9 cellular contexts compared by ENCODE assay signal in the genomic region with DNA sequence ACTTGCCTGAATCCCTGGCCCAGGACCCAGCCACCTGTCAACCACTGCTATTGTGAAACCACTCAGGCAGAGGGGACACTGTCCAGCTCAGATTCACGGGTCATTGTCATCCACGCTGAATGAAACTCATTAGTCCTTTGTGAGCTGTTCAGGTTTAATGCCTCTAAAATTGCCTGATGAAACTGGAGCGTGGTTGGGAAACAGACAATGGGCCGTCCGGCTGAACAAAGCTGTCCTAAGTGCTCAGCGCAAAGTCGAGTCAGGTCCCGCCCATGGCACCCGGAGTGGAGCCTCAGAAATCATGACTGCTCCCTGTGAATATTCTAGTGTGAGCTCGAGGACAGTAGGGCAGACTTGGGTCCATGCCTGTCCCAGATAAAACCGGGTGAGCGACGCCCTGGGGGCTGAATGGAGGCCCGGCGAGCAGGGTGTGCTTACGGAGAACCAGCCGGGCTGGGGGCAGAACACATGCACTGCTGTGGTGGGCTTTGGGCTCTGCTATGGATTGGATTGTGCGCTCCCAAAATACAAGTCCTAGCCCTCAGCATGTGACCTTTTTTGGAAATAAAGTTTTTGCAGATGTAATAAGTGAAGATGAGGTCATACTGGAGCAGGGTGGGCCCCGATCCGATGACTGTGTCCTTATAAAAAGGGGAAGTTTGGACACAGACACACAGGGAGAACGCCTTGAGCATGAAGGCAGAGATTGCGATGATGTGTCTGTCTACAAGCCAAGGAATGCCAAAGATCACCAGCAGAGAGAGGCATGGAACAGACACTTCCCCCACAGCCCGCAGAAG. TPM values are rescaled to one million over a fixed set of nuclear protein-coding genes. Genes with fewer than 3 reads are reported as not detected.
DNase-seq lines count a peak whose midpoint lies in the region; ATAC-seq and TF ChIP-seq lines count a peak whose summit lies in the region.
"Had no signal": no experiment of that assay in that cellular context is flagged by ENCODE, and none has a peak within 500 bp of the region (broad histone marks: within the 10 kb centered on the region; RNA-seq: fewer than 3 reads in every experiment).

No MANE protein-coding gene starts in this region.

- intact Hi-C loops in stomach (cut with DNase I; ENCODE audit: low total_unique reads), result no loop called here

- no peaks in the 10 kb centered on the region for H3K27me3 ChIP-seq in stomach
- no peaks in the 10 kb centered on the region; the same call in 1 of the 2 replicates for H3K27me3 ChIP-seq in H9 (ENCODE audit: insufficient read depth, low read length)

- no peak overlapping the region for H3K9ac ChIP-seq in H9 (ENCODE audit: extremely low read depth, insufficient read length, low read length)

- DNase-seq in HCEC 1CT, result peak; percentile 50
- peak; percentile 64 for DNase-seq in NOMO-1 treated with dmso at 0.1 percent for 144 hours (lab: John Stamatoyannopoulos, UW; ENCODE audit: unreplicated experiment)
- peak; percentile 76 for DNase-seq in fibroblast of the conjunctiva (ENCODE audit: low read depth)
- DNase-seq in stomach, result no peak
- DNase-seq in H9, result no peak
- no peak for DNase-seq in cerebellar nuclear complex (lab: John Stamatoyannopoulos, UW)
- no peak for DNase-seq in amygdala (lab: John Stamatoyannopoulos, UW)

- WGBS in stomach, 5 donors, result 80 to 87% (median 84%) methylated on average over 19 to 23 of the region's 23 CpGs
- no CpG with 5 or more reads among the region's 23 CpGs for WGBS in H9 (ENCODE audit: extremely low coverage, insufficient read length, low lambda C conversion rate)

- H3K27ac Mint-ChIP-seq in H9, result no peak overlapping the region
- H3K27ac Mint-ChIP-seq: progenitor cell of endocrine pancreas had no signal

- H2BK120ac ChIP-seq in H9 (ENCODE audit: low read depth, low read length, poor library complexity, severe bottlenecking), result no peak overlapping the region

- no peak overlapping the region; the same call in 1 of the 2 replicates for H3K14ac ChIP-seq in H9 (ENCODE audit: insufficient read depth, low read length)

- H3K18ac ChIP-seq in H9 (ENCODE audit: insufficient read length, low read depth, low read length), result no peak overlapping the region

- H3K56ac ChIP-seq in H9 (ENCODE audit: insufficient read length, low read depth, low read length), result no peak overlapping the region

- no peak overlapping the region for H3K4me3 ChIP-seq in stomach

- H3K27ac ChIP-seq in stomach (peak overlapping the region in 4 of 5 donors; percentile 34 to 60 (median 41)), H9 (ENCODE audit: insufficient read length, low read depth, low read length) (no peak overlapping the region)

- H3K36me3 Mint-ChIP-seq in H9 (ENCODE audit: insufficient read depth in 1 of 3, low read depth in 3 of 3), result no peaks in the 10 kb centered on the region

- peaks cover 2% of the 10 kb centered on the region for H3K27me3 Mint-ChIP-seq in H9 (ENCODE audit: low read depth)

- no peak overlapping the region for H3K4me2 ChIP-seq in H9 (ENCODE audit: insufficient read depth, insufficient read length, low read length)

- no peak overlapping the region for H3T11ph ChIP-seq in H9 (ENCODE audit: low read length)

- TF ChIP-seq CTCF in stomach (IDR thresholded peaks at IDR 0.05) (no peak), H9 (conservative IDR thresholded peaks at IDR 0.05) (no peak)

- no peak overlapping the region for H2AFZ ChIP-seq in H9 (ENCODE audit: low read length)

- no peak overlapping the region for H4K5ac ChIP-seq in H9 (ENCODE audit: insufficient read length, low read depth, low read length)

- H3K4ac ChIP-seq in H9 (ENCODE audit: low read depth, low read length), result no peak overlapping the region

- no peak overlapping the region for H2BK20ac ChIP-seq in H9 (ENCODE audit: low read depth, low read length, poor library complexity, severe bottlenecking)

- H3K9me3 Mint-ChIP-seq in H9, result no peaks in the 10 kb centered on the region

- no peak overlapping the region for H4K8ac ChIP-seq in H9 (replicated peaks; ENCODE audit: insufficient read length, low read depth, low read length)

- H2BK15ac ChIP-seq in H9 (ENCODE audit: low read depth, low read length), result no peak overlapping the region

- H4K91ac ChIP-seq in H9 (ENCODE audit: insufficient read length, low read depth, low read length), result no peak overlapping the region

- no peaks in the 10 kb centered on the region for H3K36me3 ChIP-seq in stomach

- H3K23me2 ChIP-seq in H9 (ENCODE audit: insufficient read length, low read depth, low read length, poor library complexity, severe bottlenecking), result no peaks in the 10 kb centered on the region

- H3K4me1 Mint-ChIP-seq in H9, result peaks cover 13 to 18% of the 10 kb centered on the region in 2 experiments

- ATAC-seq in HG03196 (IDR thresholded peaks at IDR 0.05; ENCODE audit: unreplicated experiment), result no peak

- no peak for TF ChIP-seq EP300 in stomach (IDR thresholded peaks at IDR 0.05)

- peaks cover 0 to 10% (median 5%) of the 10 kb centered on the region in 4 donors for H3K4me1 ChIP-seq in stomach
- no peaks in the 10 kb centered on the region; the same call in 1 of the 2 replicates for H3K4me1 ChIP-seq in H9 (ENCODE audit: insufficient read depth, low read length)

- H3K79me1 ChIP-seq in H9 (ENCODE audit: insufficient read depth, low read depth, low read length, poor library complexity, severe bottlenecking), result no peaks in the 10 kb centered on the region

- H2BK12ac ChIP-seq in H9 (ENCODE audit: insufficient read length, low read depth, low read length), result no peak overlapping the region

- no peaks in the 10 kb centered on the region for H4K20me1 ChIP-seq in H9 (ENCODE audit: control insufficient read depth, insufficient read depth, insufficient read length)

- H3K9me3 ChIP-seq in stomach (no peaks in the 10 kb centered on the region), H9 (ENCODE audit: control insufficient read depth, low read depth, low read length) (no peaks in the 10 kb centered on the region)

- H3K79me2 ChIP-seq in H9 (ENCODE audit: insufficient read depth, low read length), result no peaks in the 10 kb centered on the region

- no peak overlapping the region for H3K23ac ChIP-seq in H9 (ENCODE audit: insufficient read length, low read depth, low read length)

- TF ChIP-seq POLR2A in stomach (IDR thresholded peaks at IDR 0.05), result no peak

- H3K4me3 Mint-ChIP-seq in H9, result no peak overlapping the region

- no peak overlapping the region for H2AK5ac ChIP-seq in H9 (ENCODE audit: insufficient read length, low read length)

- H2BK5ac ChIP-seq in H9 (ENCODE audit: insufficient read length, low read length), result no peak overlapping the region

RNA-seq across cellular contexts. Expression of a gene that starts 12.9 kb away (rescaled TPM):
- 10 to 100 TPM; 11.1 to 71.0 (median 31.9) TPM for total RNA-seq in stomach
- polyA plus RNA-seq in stomach, result 10 to 100 TPM; 11.5 to 54.3 (median 30.5) TPM
- total RNA-seq in H9 (2021), result 48.2 and 49.7 TPM in 2 replicates

Comparison
In these comparisons a context has a peak if more than half of its experiments do, and no peak if none do; other contexts are left out.
1. DNase-seq: peak in HCEC 1CT (single experiment), NOMO-1 treated with dmso at 0.1 percent for 144 hours (single experiment) and fibroblast of the conjunctiva (single experiment); none in stomach (single experiment), H9 (single experiment), cerebellar nuclear complex (0 of 2) and amygdala (0 of 56).